Comparison of ENCODE assay signal across 8 cellular contexts in genomic region chr15:84633311-84634227, GRCh38. TPM values are rescaled to one million over a fixed set of nuclear protein-coding genes. Genes with fewer than 3 reads are reported as not detected.
DNase-seq lines count a peak whose midpoint lies in the region; ATAC-seq and TF ChIP-seq lines count a peak whose summit lies in the region.

No MANE protein-coding gene starts in this region.

- intact Hi-C loops in testis (cut with DNase I; ENCODE audit: low total_unique reads), result no loop called here

- H3K27ac ChIP-seq in SJSA1 (no peak overlapping the region), testis (peak overlapping the region; percentile 8 to 93)

- no peak for TF ChIP-seq POLR2A in testis (IDR thresholded peaks at IDR 0.05)

- peak; percentile 66 for DNase-seq in Ammon's horn (ENCODE audit: low spot score)
- DNase-seq in SJSA1 (ENCODE audit: low read depth in 1 of 2, low spot score in 2 of 2), result peak; percentile 65 to 86
- DNase-seq in activated naive CD4-positive, alpha-beta T cell treated with anti-CD3 and anti-CD28 coated beads, Interleukin-2, amount 50 U/mL, for 16 hours, result peak; percentile 74
- peak; percentile 65 for DNase-seq in glomerular visceral epithelial cell (ENCODE audit: extremely low spot score)
- DNase-seq in omental fat pad (ENCODE audit: low spot score), result no peak
- DNase-seq in testis, result peak; percentile 62

- WGBS in testis, 2 donors, result 0 to 1% methylated on average over 15 to 63 of the region's 105 CpGs

- TF ChIP-seq CTCF in omental fat pad (IDR thresholded peaks at IDR 0.05) (no peak), testis (IDR thresholded peaks at IDR 0.05) (no peak)

- H3K4me1 ChIP-seq in SJSA1 (replicated peaks), result peaks cover 32% of the 10 kb centered on the region
- H3K4me1 ChIP-seq in testis, result peaks cover 31% of the 10 kb centered on the region

- ATAC-seq in GM19395 (IDR thresholded peaks at IDR 0.05; ENCODE audit: unreplicated experiment) (peak; percentile 43), HG03571 (IDR thresholded peaks at IDR 0.05; ENCODE audit: unreplicated experiment) (peak; percentile 38), omental fat pad (ENCODE audit: low FRiP score) (peak; percentile 84)

- H3K9me3 ChIP-seq in SJSA1 (replicated peaks), result no peaks in the 10 kb centered on the region
- H3K9me3 ChIP-seq in testis, result no peaks in the 10 kb centered on the region

- peak overlapping the region; percentile 52 for H3K4me3 ChIP-seq in SJSA1
- H3K4me3 ChIP-seq in testis, result peak overlapping the region; percentile 66

- peaks cover 25% of the 10 kb centered on the region for H3K36me3 ChIP-seq in SJSA1
- no peaks in the 10 kb centered on the region for H3K36me3 ChIP-seq in testis (ENCODE audit: low read depth, missing control alignments)

- H3K27me3 ChIP-seq in SJSA1 (replicated peaks) (no peaks in the 10 kb centered on the region), testis (no peaks in the 10 kb centered on the region)

RNA-seq across cellular contexts. Expression of gene WDR73, which starts 20.5 kb away (rescaled TPM):
- total RNA-seq in SJSA1 (2014; rRNA removed; shearing (Covaris generic)), result 16.2 and 22.8 TPM in 2 replicates
- total RNA-seq in omental fat pad, result 10 to 100 TPM; 13.7 to 26.8 (median 20.4) TPM
- 10 to 100 TPM; 40.4 to 49.1 TPM for total RNA-seq in testis
- 38.4 TPM for polyA plus RNA-seq in testis (ENCODE audit: insufficient read depth, low read depth, low replicate concordance)

RNA-seq across cellular contexts. Expression of gene NMB, which starts 24.4 kb away (rescaled TPM):
- total RNA-seq in SJSA1 (2014; rRNA removed; shearing (Covaris generic)), result 1.7 TPM in 1 of 2 replicates, not detected in the other
- total RNA-seq in omental fat pad (10 to 100 TPM; 18.4 to 89.3 (median 29.9) TPM), testis (10 to 100 TPM; 11.0 to 17.5 TPM)
- polyA plus RNA-seq in testis (ENCODE audit: insufficient read depth, low read depth, low replicate concordance), result 7.5 TPM

RNA-seq across cellular contexts. Expression of gene ZSCAN2, which starts 32.8 kb away (rescaled TPM):
- 8.1 and 10.1 TPM in 2 replicates for total RNA-seq in SJSA1 (2014; rRNA removed; shearing (Covaris generic))
- total RNA-seq in omental fat pad (10 to 100 TPM in 3 of 4 donors, 1 to 10 TPM in 1; 8.4 to 16.3 (median 13.0) TPM), testis (10 to 100 TPM; 15.3 to 16.1 TPM)
- 18.6 TPM for polyA plus RNA-seq in testis (ENCODE audit: insufficient read depth, low read depth, low replicate concordance)
